ENCODE assay signal across 21 cellular contexts in genomic region chr10:95663496-95663895, GRCh38.
"Had no signal": no experiment of that assay in that cellular context is flagged by ENCODE, and none has a peak within 500 bp of the region (broad histone marks: within the 10 kb centered on the region; RNA-seq: fewer than 3 reads in every experiment).

No MANE protein-coding gene starts in this region.

- H3K27ac Mint-ChIP-seq: activated B cell treated with CpG ODN at 0.5 μM for 24 hours; activated CD4-positive, alpha-beta T cell treated with anti-CD3 and anti-CD28 coated beads, Interleukin-2, amount 10 ng/mL, durations not matched to agents 24 days and 14 days; activated CD8-positive, alpha-beta T cell treated with anti-CD3 and anti-CD28 coated beads, Interleukin-2, amount 10 ng/mL, durations not matched to agents 7 days and 5 days; activated naive CD8-positive, alpha-beta T cell; stimulated activated memory B cell treated with anti-CD40 and anti-IgM and Interleukin-4, amounts not matched to agents 10 μg/mL and 1 μg/mL and 100 μg/mL, for 72 hours had no signal

- H3K4me1 ChIP-seq: body of pancreas had no signal

- H3K4me1 Mint-ChIP-seq: activated B cell treated with CpG ODN at 0.5 μM for 24 hours; central memory CD8-positive, alpha-beta T cell; stimulated activated memory B cell treated with anti-CD40 and anti-IgM and Interleukin-4, amounts not matched to agents 10 μg/mL and 1 μg/mL and 100 μg/mL, for 72 hours had no signal

- H3K27me3 Mint-ChIP-seq: activated B cell treated with CpG ODN at 0.5 μM for 24 hours; activated CD4-positive, alpha-beta T cell treated with anti-CD3 and anti-CD28 coated beads, Interleukin-2, amount 10 ng/mL, durations not matched to agents 24 days and 14 days; activated naive CD8-positive, alpha-beta T cell; central memory CD8-positive, alpha-beta T cell; naive thymus-derived CD8-positive, alpha-beta T cell; stimulated activated memory B cell treated with anti-CD40 and anti-IgM and Interleukin-4, amounts not matched to agents 10 μg/mL and 1 μg/mL and 100 μg/mL, for 72 hours had no signal

- H3K27me3 ChIP-seq: body of pancreas, neutrophil, SJSA1 had no signal

- ATAC-seq: activated CD8-positive, alpha-beta T cell treated with anti-CD3 and anti-CD28 coated beads, Interleukin-2, amount 10 ng/mL, durations not matched to agents 7 days and 5 days; body of pancreas; left colon; naive thymus-derived CD8-positive, alpha-beta T cell; stimulated activated memory B cell treated with anti-CD40 and anti-IgM and Interleukin-4, amounts not matched to agents 10 μg/mL and 1 μg/mL and 100 μg/mL, for 72 hours had no signal

- H3K4me3 ChIP-seq: body of pancreas, coronary artery, SJSA1 had no signal

- H3K4me3 Mint-ChIP-seq: activated B cell treated with CpG ODN at 0.5 μM for 24 hours; activated CD4-positive, alpha-beta T cell treated with anti-CD3 and anti-CD28 coated beads, Interleukin-2, amount 10 ng/mL, durations not matched to agents 24 days and 14 days; activated CD8-positive, alpha-beta T cell treated with anti-CD3 and anti-CD28 coated beads, Interleukin-2, amount 10 ng/mL, durations not matched to agents 7 days and 5 days; activated naive CD8-positive, alpha-beta T cell; central memory CD8-positive, alpha-beta T cell; naive thymus-derived CD8-positive, alpha-beta T cell; stimulated activated memory B cell treated with anti-CD40 and anti-IgM and Interleukin-4, amounts not matched to agents 10 μg/mL and 1 μg/mL and 100 μg/mL, for 72 hours had no signal

- H3K9me3 ChIP-seq: body of pancreas, neutrophil, SJSA1 had no signal

- H3K9me3 Mint-ChIP-seq: activated B cell treated with CpG ODN at 0.5 μM for 24 hours; central memory CD8-positive, alpha-beta T cell; naive thymus-derived CD8-positive, alpha-beta T cell; stimulated activated memory B cell treated with anti-CD40 and anti-IgM and Interleukin-4, amounts not matched to agents 10 μg/mL and 1 μg/mL and 100 μg/mL, for 72 hours had no signal

- H3K27ac ChIP-seq: body of pancreas, neutrophil, SJSA1 had no signal

- DNase-seq: activated B cell treated with CpG ODN at 0.5 μM for 24 hours; activated CD4-positive, alpha-beta T cell treated with anti-CD3 and anti-CD28 coated beads, Interleukin-2, amount 10 ng/mL, durations not matched to agents 24 days and 14 days; activated CD8-positive, alpha-beta memory T cell treated with anti-CD3 and anti-CD28 coated beads, Interleukin-2, amount 50 U/mL, for 4 hours; activated CD8-positive, alpha-beta T cell treated with anti-CD3 and anti-CD28 coated beads, Interleukin-2, amount 10 ng/mL, durations not matched to agents 7 days and 5 days; activated gamma-delta T cell treated with Interleukin-2 at 50 U/mL for 16 hours; amniotic stem cell; body of pancreas; effector CD4-positive, alpha-beta T cell; foreskin melanocyte; head of caudate nucleus; left colon; mammary epithelial cell; naive thymus-derived CD8-positive, alpha-beta T cell; stimulated activated CD4-positive, alpha-beta T cell treated with anti-CD3 and anti-CD28 coated beads, Interleukin-1b, Interleukin-23, amount 100 ng/mL, for 48 hours; trophoblast cell had no signal

- H3K36me3 ChIP-seq: neutrophil had no signal
